ENCODE assay signal across 30 cellular contexts in the genomic region with DNA sequence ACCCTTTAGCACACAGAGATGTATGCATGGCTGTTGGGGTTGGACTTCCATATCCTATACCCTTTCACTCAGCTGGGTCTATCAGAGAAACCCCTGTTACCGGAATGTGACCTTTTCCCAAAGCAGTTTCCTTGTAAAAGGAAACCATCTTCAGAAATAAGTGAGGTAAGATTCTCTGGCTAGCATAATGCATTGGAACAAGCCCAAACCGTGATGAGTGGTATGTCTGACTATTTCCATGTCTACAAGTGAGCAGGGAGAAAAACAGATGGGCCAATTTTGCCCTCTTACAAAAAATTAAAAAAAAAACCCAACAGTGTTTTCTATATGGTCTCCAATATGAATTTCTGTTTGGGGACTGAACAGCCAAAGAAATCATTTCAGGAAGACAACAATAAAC.
DNase-seq lines count a peak whose midpoint lies in the region; ATAC-seq, FAIRE-seq and TF ChIP-seq lines count a peak whose summit lies in the region.
"Had no signal": no experiment of that assay in that cellular context is flagged by ENCODE, and none has a peak within 500 bp of the region (broad histone marks: within the 10 kb centered on the region; RNA-seq: fewer than 3 reads in every experiment).

No MANE protein-coding gene starts in this region.

- intact Hi-C loops in endothelial cell of umbilical vein (cut with micrococcal nuclease): no loop called here
- intact Hi-C loops in right lobe of liver (cut with DNase I): no loop called here

- no peaks in the 10 kb centered on the region for H3K9me3 ChIP-seq in endothelial cell of umbilical vein (replicated peaks; ENCODE audit: control insufficient read depth, insufficient read depth, low read length)
- H3K9me3 ChIP-seq in right lobe of liver: no peaks in the 10 kb centered on the region
- H3K9me3 ChIP-seq: ovary, right atrium auricular region, spleen, thoracic aorta had no signal

- no peaks in the 10 kb centered on the region for H3K27me3 ChIP-seq in endothelial cell of umbilical vein (ENCODE audit: control insufficient read depth in 2 of 2, insufficient read depth in 2 of 2, low read length in 2 of 2)
- no peaks in the 10 kb centered on the region for H3K27me3 ChIP-seq in right lobe of liver
- H3K27me3 ChIP-seq: foreskin keratinocyte, ovary, right atrium auricular region, spleen had no signal

- H3K36me3 ChIP-seq in endothelial cell of umbilical vein (ENCODE audit: control insufficient read depth in 2 of 2, extremely low read depth in 1 of 2, insufficient read depth in 2 of 2, low read length in 2 of 2) (no peaks in the 10 kb centered on the region), right lobe of liver (no peaks in the 10 kb centered on the region)
- H3K36me3 ChIP-seq: ovary, right atrium auricular region, spleen, thoracic aorta had no signal

- H3K9me1 ChIP-seq in endothelial cell of umbilical vein (replicated peaks; ENCODE audit: control insufficient read depth, extremely low read depth, insufficient read depth, low read length): no peaks in the 10 kb centered on the region

- H3K4me1 ChIP-seq in endothelial cell of umbilical vein (ENCODE audit: control insufficient read depth, extremely low read depth, insufficient read depth, low read length) (no peaks in the 10 kb centered on the region), right lobe of liver (no peaks in the 10 kb centered on the region)
- H3K4me1 ChIP-seq: foreskin keratinocyte, right atrium auricular region, spleen had no signal

- no TSS peak for BruUV-seq in endothelial cell of umbilical vein (replicated peaks; lab: Mats Ljungman, UMichigan)

- DNase-seq in DMS 273 (lab: John Stamatoyannopoulos, UW; ENCODE audit: unreplicated experiment) (peak; percentile 34), DMS 273 treated with DMSO at 0.1 percent for 48 hours (lab: John Stamatoyannopoulos, UW) (no peak), NCI-H2171 treated with DMSO at 0.1 percent for 48 hours (lab: John Stamatoyannopoulos, UW) (peak; percentile 42), endothelial cell of umbilical vein (ENCODE audit: low read depth, low spot score) (peak; percentile 1), skeletal muscle cell (ENCODE audit: low read depth) (peak; percentile 2), right lobe of liver (no peak)
- no peak for DNase-seq in activated CD8-positive, alpha-beta memory T cell treated with anti-CD3 and anti-CD28 coated beads, Interleukin-2, amount 50 U/mL, for 48 hours
- DNase-seq: activated CD4-positive, alpha-beta T cell treated with anti-CD3 and anti-CD28 coated beads for 36 hours; activated CD8-positive, alpha-beta T cell treated with anti-CD3 and anti-CD28 coated beads for 36 hours; anterior cingulate cortex; central memory CD4-positive, alpha-beta T cell; DND-41; endodermal cell; KG1; NCI-H748 treated with DMSO at 0.1 percent for 48 hours; ovary; SIG-M5; spleen; stimulated activated CD4-positive, alpha-beta T cell treated with anti-CD3 and anti-CD28 coated beads, Interleukin-2, amount 100 ng/mL, for 24 hours; stimulated activated naive CD8-positive, alpha-beta T cell treated with anti-CD3 and anti-CD28 coated beads, Interleukin-15, Interleukin-2, amounts not matched to agents 100 U/mL and 50 U/mL, for 24 hours; T-helper 9 cell had no signal

- H3K27ac ChIP-seq in endothelial cell of umbilical vein (ENCODE audit: insufficient read depth, low read depth, low read length): no peak overlapping the region
- no peak overlapping the region for H3K27ac ChIP-seq in right lobe of liver
- H3K27ac ChIP-seq: 22Rv1, foreskin keratinocyte, ovary, right atrium auricular region, spleen, thoracic aorta had no signal

- H2AFZ ChIP-seq in endothelial cell of umbilical vein (ENCODE audit: low read depth, low read length): no peak overlapping the region

- H4K20me1 ChIP-seq in endothelial cell of umbilical vein (replicated peaks; ENCODE audit: control insufficient read depth, extremely low read depth, insufficient read depth, low read length): no peaks in the 10 kb centered on the region

- no peak overlapping the region for H3K9ac ChIP-seq in endothelial cell of umbilical vein (replicated peaks; ENCODE audit: extremely low read depth, insufficient read depth, low read length)

- no peak for FAIRE-seq in endothelial cell of umbilical vein (lab: Jason Lieb, UNC)
- FAIRE-seq: urothelium cell line had no signal

- no peak for TF ChIP-seq CTCF in endothelial cell of umbilical vein (IDR thresholded peaks at IDR 0.05; ENCODE audit: extremely low read depth in 1 of 2, insufficient read depth in 1 of 2, low read depth in 1 of 2, low read length in 2 of 2)
- no peak for TF ChIP-seq CTCF in right lobe of liver (IDR thresholded peaks at IDR 0.05)

- ATAC-seq in right lobe of liver: no peak
- no peak for ATAC-seq in HG03457 (IDR thresholded peaks at IDR 0.05; ENCODE audit: unreplicated experiment)
- ATAC-seq: activated CD4-positive, alpha-beta T cell treated with anti-CD3 and anti-CD28 coated beads for 36 hours; activated CD8-positive, alpha-beta T cell treated with anti-CD3 and anti-CD28 coated beads for 36 hours; esophagus mucosa; foreskin keratinocyte; Panc1; stimulated activated naive CD8-positive, alpha-beta T cell treated with anti-CD3 and anti-CD28 coated beads, Interleukin-15, Interleukin-2, amounts not matched to agents 100 U/mL and 50 U/mL, for 24 hours had no signal

- CTCF ChIA-PET in endothelial cell of umbilical vein (lab: Charles Lee): no interaction called here

- no peaks in the 10 kb centered on the region for H3K79me2 ChIP-seq in endothelial cell of umbilical vein (ENCODE audit: control insufficient read depth, insufficient read depth, low read length)

- TF ChIP-seq POLR2A in endothelial cell of umbilical vein (IDR thresholded peaks at IDR 0.05; ENCODE audit: low read depth, low read length) (no peak), right lobe of liver (IDR thresholded peaks at IDR 0.05) (no peak)

- POLR2A ChIA-PET in endothelial cell of umbilical vein (lab: Charles Lee): no interaction called here

- no peak overlapping the region for H3K4me2 ChIP-seq in endothelial cell of umbilical vein (ENCODE audit: insufficient read depth, low read length)

- H3K4me3 ChIP-seq in endothelial cell of umbilical vein (replicated peaks in 1 of 3; ENCODE audit: insufficient read depth in 1 of 3, low read depth in 1 of 3, low read length in 3 of 3): no peak overlapping the region
- H3K4me3 ChIP-seq in skeletal muscle cell (ENCODE audit: low read depth, low read length): no peak overlapping the region
- H3K4me3 ChIP-seq in right lobe of liver: no peak overlapping the region
- H3K4me3 ChIP-seq: lung, ovary, right atrium auricular region, spleen, thoracic aorta had no signal

- dilution Hi-C loops in endothelial cell of umbilical vein (cut with MboI; ENCODE audit: extremely low pct_ligation_motif_present, low sequenced_read_pairs): no loop called here

- WGBS in right lobe of liver (ENCODE audit: insufficient coverage, low coverage, low lambda C conversion rate, missing lambda C conversion rate): 40% methylated on average over 1 of the region's 2 CpGs

TF ChIP-seq in endothelial cell of umbilical vein, 7 proteins besides CTCF, POLR2A, EP300 and RAD21:
- TF ChIP-seq FOS (IDR thresholded peaks at IDR 0.05; ENCODE audit: borderline replicate concordance, insufficient read depth, low read length) (no peak), GATA2 (IDR thresholded peaks at IDR 0.05; ENCODE audit: insufficient read depth, insufficient read length, low read depth, low read length) (no peak), MYC (IDR thresholded peaks at IDR 0.05; ENCODE audit: low read depth, low read length) (no peak), JUN (IDR thresholded peaks at IDR 0.05; ENCODE audit: borderline replicate concordance, insufficient read depth, insufficient read length, low read depth) (no peak), POLR2AphosphoS5 (IDR thresholded peaks at IDR 0.05; ENCODE audit: insufficient read depth, low read depth, low read length) (no peak), EZH2 (IDR thresholded peaks at IDR 0.05; ENCODE audit: borderline replicate concordance, low read depth, low read length, severe bottlenecking) (no peak)
- TF ChIP-seq, protein P1, sequence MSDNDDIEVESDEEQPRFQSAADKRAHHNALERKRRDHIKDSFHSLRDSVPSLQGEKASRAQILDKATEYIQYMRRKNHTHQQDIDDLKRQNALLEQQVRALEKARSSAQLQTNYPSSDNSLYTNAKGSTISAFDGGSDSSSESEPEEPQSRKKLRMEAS (IDR thresholded peaks at IDR 0.05; ENCODE audit: insufficient read depth, insufficient read length): no peak
TF ChIP-seq in endothelial cell of umbilical vein: peak in this region for 0.

Comparison
In these comparisons a context has a peak if more than half of its experiments do, and no peak if none do; other contexts are left out.
1. DNase-seq: peak in DMS 273 (single experiment), NCI-H2171 treated with DMSO at 0.1 percent for 48 hours (single experiment), endothelial cell of umbilical vein (single experiment) and skeletal muscle cell (single experiment); none in DMS 273 treated with DMSO at 0.1 percent for 48 hours (single experiment), right lobe of liver (0 of 3) and activated CD8-positive, alpha-beta memory T cell treated with anti-CD3 and anti-CD28 coated beads, Interleukin-2, amount 50 U/mL, for 48 hours (single experiment).